In genomic region chr7:96970739-96971138, GRCh38 we compare ENCODE assay signal across 31 cellular contexts. TPM values are rescaled to one million over a fixed set of nuclear protein-coding genes. Genes with fewer than 3 reads are reported as not detected.
"Had no signal": no experiment of that assay in that cellular context is flagged by ENCODE, and none has a peak within 500 bp of the region (broad histone marks: within the 10 kb centered on the region; RNA-seq: fewer than 3 reads in every experiment).

No MANE protein-coding gene starts in this region.

- DNase-seq: colonic mucosa; cortex of kidney; effector CD8-positive, alpha-beta T cell; effector memory CD8-positive, alpha-beta T cell; endodermal cell; erythroblast; esophagus squamous epithelium; foreskin fibroblast; foreskin melanocyte; gastrocnemius medialis; glutamatergic neuron; head of caudate nucleus; heart right ventricle; hippocampal formation; left cardiac atrium; left lung; left ventricle myocardium superior; lower lobe of right lung; mesenchymal stem cell had no signal

- H3K4me3 Mint-ChIP-seq: dendritic cell treated with granulocyte-macrophage colony-stimulating factor and Interleukin-4, amounts not matched to agents 40 ng/mL and 50 ng/mL, for 4 days; effector memory CD8-positive, alpha-beta T cell; endodermal cell; mesothelial cell of epicardium had no signal

- H3K27ac ChIP-seq: colonic mucosa, epithelial cell of prostate, esophagus squamous epithelium, gastrocnemius medialis, heart right ventricle, left lung, lower lobe of right lung had no signal

- H3K27ac Mint-ChIP-seq: dendritic cell treated with granulocyte-macrophage colony-stimulating factor and Interleukin-4, amounts not matched to agents 40 ng/mL and 50 ng/mL, for 4 days; effector memory CD8-positive, alpha-beta T cell; endodermal cell; mesothelial cell of epicardium had no signal

- H3K4me1 Mint-ChIP-seq: endodermal cell, mesothelial cell of epicardium had no signal

- H3K4me1 ChIP-seq: colonic mucosa, esophagus squamous epithelium, gastrocnemius medialis, heart right ventricle, left lung, lower lobe of right lung had no signal

- H3K9me3 ChIP-seq: colonic mucosa, esophagus squamous epithelium, gastrocnemius medialis, heart right ventricle, left lung, lower lobe of right lung had no signal

- H3K9me3 Mint-ChIP-seq: dendritic cell treated with granulocyte-macrophage colony-stimulating factor and Interleukin-4, amounts not matched to agents 40 ng/mL and 50 ng/mL, for 4 days; endodermal cell; mesothelial cell of epicardium had no signal

- H3K36me3 ChIP-seq: colonic mucosa, esophagus squamous epithelium, gastrocnemius medialis, heart right ventricle, left lung, lower lobe of right lung had no signal

- H3K4me3 ChIP-seq: colonic mucosa, esophagus squamous epithelium, gastrocnemius medialis, heart right ventricle, left lung, lower lobe of right lung had no signal

- H3K27me3 ChIP-seq: colonic mucosa had no signal

- ATAC-seq: effector memory CD8-positive, alpha-beta T cell; esophagus mucosa; gastrocnemius medialis; heart right ventricle; left cardiac atrium; left lung; left ventricle myocardium superior; lower lobe of right lung had no signal

RNA-seq across cellular contexts. Expression of gene DLX6, which starts 34.6 kb away (rescaled TPM):
- total RNA-seq: chondrocyte, colonic mucosa, dermis microvascular lymphatic vessel endothelial cell, endodermal cell, esophagus mucosa, esophagus squamous epithelium, gastrocnemius medialis, glomerular endothelial cell, heart right ventricle, kidney epithelial cell, left lung, left ventricle myocardium superior, lower lobe of right lung, lung microvascular endothelial cell, mesenteric fat pad, mononuclear cell, mucosa of gallbladder had no signal
- polyA plus RNA-seq: heart right ventricle had no signal

RNA-seq across cellular contexts. Expression of gene DLX5, which starts 53.9 kb away (rescaled TPM):
- total RNA-seq: colonic mucosa, dermis microvascular lymphatic vessel endothelial cell, endodermal cell, glomerular endothelial cell, heart right ventricle, kidney epithelial cell, left ventricle myocardium superior, lower lobe of right lung, lung microvascular endothelial cell, mononuclear cell, mucosa of gallbladder had no signal
